19 cellular contexts compared by ENCODE assay signal in the genomic region with DNA sequence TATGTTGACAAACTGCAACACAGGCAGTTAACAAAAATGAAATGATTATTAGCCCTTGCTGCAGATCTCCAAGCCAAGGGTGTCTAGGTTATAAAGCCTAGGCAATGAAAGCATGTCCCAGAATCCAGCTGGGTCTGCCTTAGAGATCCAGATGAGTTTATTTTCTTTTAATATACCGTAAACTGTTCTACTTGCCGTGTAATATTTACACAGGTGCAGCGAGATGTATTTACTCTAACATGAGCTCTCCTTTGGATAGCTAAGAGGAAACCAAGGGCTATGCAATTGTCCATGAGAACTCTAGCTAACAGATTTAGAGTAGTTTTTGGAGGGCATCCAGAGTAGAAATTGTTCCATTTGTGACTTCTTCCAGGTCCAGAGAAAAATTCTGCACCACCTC. TPM values are rescaled to one million over a fixed set of nuclear protein-coding genes. Genes with fewer than 3 reads are reported as not detected.
"Had no signal": no experiment of that assay in that cellular context is flagged by ENCODE, and none has a peak within 500 bp of the region (broad histone marks: within the 10 kb centered on the region; RNA-seq: fewer than 3 reads in every experiment).

No MANE protein-coding gene starts in this region.

RNA-seq across cellular contexts. Expression of a gene that starts 28.1 kb away (rescaled TPM):
- total RNA-seq: activated naive CD4-positive, alpha-beta T cell treated with anti-CD3 and anti-CD28 coated beads for 36 hours; activated naive CD8-positive, alpha-beta T cell treated with anti-CD3 and anti-CD28 coated beads for 36 hours; activated T-cell treated with anti-CD3 and anti-CD28 coated beads, Interleukin-2, amount 50 U/mL, for 4 hours; activated T-helper 1 cell treated with anti-CD3 and anti-CD28 coated beads, Interleukin-12 subunit alpha, Interleukin-12 subunit beta, Interleukin-2, Interleukin-4 antibody, amounts not matched to agents 30 ng/mL and 10 ng/mL and 1 ng/mL, durations not matched to agents 14 hours and 24 hours and 36 hours; activated T-helper 2 cell treated with anti-CD3 and anti-CD28 coated beads, Interferon-gamma antibody, Interleukin-2, Interleukin-4, amounts not matched to agents 10 μg/mL and 5 μg/mL and 100 μg/mL, durations not matched to agents 14 hours and 24 hours and 36 hours; ascending aorta; astrocyte; bronchial epithelial cell; cardiac septum had no signal
- polyA plus RNA-seq: aorta had no signal

RNA-seq across cellular contexts. Expression of a gene that starts 33.9 kb away (rescaled TPM):
- total RNA-seq: activated naive CD4-positive, alpha-beta T cell treated with anti-CD3 and anti-CD28 coated beads for 36 hours; activated naive CD4-positive, alpha-beta T cell treated with anti-CD3 and anti-CD28 coated beads, Interleukin-2, amount 50 U/mL, for 72 hours; activated naive CD8-positive, alpha-beta T cell treated with anti-CD3 and anti-CD28 coated beads for 36 hours; activated naive CD8-positive, alpha-beta T cell treated with anti-CD3 and anti-CD28 coated beads, Interleukin-2, amount 10 ng/mL, durations not matched to agents 7 days and 5 days; activated T-cell treated with anti-CD3 and anti-CD28 coated beads, Interleukin-2, amount 50 U/mL, for 4 hours; activated T-cell treated with anti-CD3 and anti-CD28 coated beads, Interleukin-2, amount 50 U/mL, for 72 hours; activated T-helper 1 cell treated with anti-CD3 and anti-CD28 coated beads, Interleukin-12 subunit alpha, Interleukin-12 subunit beta, Interleukin-2, Interleukin-4 antibody, amounts not matched to agents 30 ng/mL and 10 ng/mL and 1 ng/mL, durations not matched to agents 14 hours and 24 hours and 36 hours; activated T-helper 17 cell treated with anti-CD3 and anti-CD28 coated beads, Interleukin-2, amount 50 U/mL, for 72 hours; activated T-helper 2 cell treated with anti-CD3 and anti-CD28 coated beads, Interferon-gamma antibody, Interleukin-2, Interleukin-4, amounts not matched to agents 10 μg/mL and 5 μg/mL and 100 μg/mL, durations not matched to agents 14 hours and 24 hours and 36 hours; adrenal gland; aorta; ascending aorta; astrocyte; breast epithelium; bronchial epithelial cell; cardiac muscle cell; cardiac septum; cerebellum had no signal
- polyA plus RNA-seq: adipose tissue, adrenal gland, aorta, cardiac muscle cell had no signal

RNA-seq across cellular contexts. Expression of a gene that starts 59.5 kb away (rescaled TPM):
- total RNA-seq: activated naive CD4-positive, alpha-beta T cell treated with anti-CD3 and anti-CD28 coated beads for 36 hours; activated naive CD4-positive, alpha-beta T cell treated with anti-CD3 and anti-CD28 coated beads, Interleukin-2, amount 50 U/mL, for 72 hours; activated naive CD8-positive, alpha-beta T cell treated with anti-CD3 and anti-CD28 coated beads for 36 hours; activated naive CD8-positive, alpha-beta T cell treated with anti-CD3 and anti-CD28 coated beads, Interleukin-2, amount 10 ng/mL, durations not matched to agents 7 days and 5 days; activated T-cell treated with anti-CD3 and anti-CD28 coated beads, Interleukin-2, amount 50 U/mL, for 4 hours; activated T-cell treated with anti-CD3 and anti-CD28 coated beads, Interleukin-2, amount 50 U/mL, for 72 hours; activated T-helper 1 cell treated with anti-CD3 and anti-CD28 coated beads, Interleukin-12 subunit alpha, Interleukin-12 subunit beta, Interleukin-2, Interleukin-4 antibody, amounts not matched to agents 30 ng/mL and 10 ng/mL and 1 ng/mL, durations not matched to agents 14 hours and 24 hours and 36 hours; activated T-helper 17 cell treated with anti-CD3 and anti-CD28 coated beads, Interleukin-2, amount 50 U/mL, for 72 hours; activated T-helper 2 cell treated with anti-CD3 and anti-CD28 coated beads, Interferon-gamma antibody, Interleukin-2, Interleukin-4, amounts not matched to agents 10 μg/mL and 5 μg/mL and 100 μg/mL, durations not matched to agents 14 hours and 24 hours and 36 hours; adrenal gland; aorta; ascending aorta; astrocyte; breast epithelium; bronchial epithelial cell; cardiac muscle cell; cardiac septum; cerebellum had no signal
- polyA plus RNA-seq: adipose tissue, adrenal gland, aorta, cardiac muscle cell had no signal
